20 cellular contexts compared by ENCODE assay signal in genomic region chr17:79946352-79947231, GRCh38.
DNase-seq lines count a peak whose midpoint lies in the region; ATAC-seq, FAIRE-seq and TF ChIP-seq lines count a peak whose summit lies in the region.
"Had no signal": no experiment of that assay in that cellular context is flagged by ENCODE, and none has a peak within 500 bp of the region (broad histone marks: within the 10 kb centered on the region; RNA-seq: fewer than 3 reads in every experiment).

No MANE protein-coding gene starts in this region.

- FAIRE-seq in HepG2 (lab: Jason Lieb, UNC), result no peak
- FAIRE-seq: islet of Langerhans, TTC549 had no signal

- H3K4me2 ChIP-seq in HepG2 (ENCODE audit: low read depth, low read length), result no peak overlapping the region

- H3K36me3 Mint-ChIP-seq in activated naive CD4-positive, alpha-beta T cell treated with anti-CD3 and anti-CD28 coated beads, Interleukin-2, amount 10 ng/mL, durations not matched to agents 7 days and 5 days, result no peaks in the 10 kb centered on the region
- H3K36me3 Mint-ChIP-seq: activated CD4-positive, alpha-beta memory T cell treated with anti-CD3 and anti-CD28 coated beads for 36 hours had no signal

- no peak overlapping the region for H3K4me3 ChIP-seq in WERI-Rb-1 (ENCODE audit: low read depth, low read length)
- H3K4me3 ChIP-seq in HepG2 (replicated peaks in 1 of 3; ENCODE audit: insufficient read depth in 1 of 3, low read depth in 2 of 3, low read length in 3 of 3), result no peak overlapping the region
- no peak overlapping the region for H3K4me3 ChIP-seq in spleen
- H3K4me3 ChIP-seq: cardiac muscle cell had no signal

- no peak for TF ChIP-seq RAD21 in HepG2 (CRISPR knock-in tag; IDR thresholded peaks at IDR 0.05)

- CTCF ChIA-PET in activated naive CD4-positive, alpha-beta T cell treated with anti-CD3 and anti-CD28 coated beads, Interleukin-2, amount 10 ng/mL, durations not matched to agents 7 days and 5 days (lab: Charles Lee), result interaction anchor here (1.5 kb wide), 1 partner anchor 24 kb away, joined by 3 read pairs; no protein-coding TSS in a partner anchor
- CTCF ChIA-PET in HepG2 (lab: Yijun Ruan, JAX; ENCODE audit: low intra/inter-chr PET ratio, low total read pairs), result no interaction called here

- DNase-seq in activated naive CD4-positive, alpha-beta T cell treated with anti-CD3 and anti-CD28 coated beads, Interleukin-2, amount 10 ng/mL, durations not matched to agents 7 days and 5 days, result peak; percentile 13
- no peak for DNase-seq in activated naive CD4-positive, alpha-beta T cell treated with Interleukin-2 at 50 U/mL for 16 hours
- DNase-seq in WERI-Rb-1 (peak; percentile 7), HepG2 (ENCODE audit: low spot score) (no peak), spleen (peak; percentile 56), AG20443 (ENCODE audit: low spot score) (no peak), NCI-H1092 treated with DMSO at 0.1 percent for 48 hours (lab: John Stamatoyannopoulos, UW) (no peak), NK-92 (lab: John Stamatoyannopoulos, UW; ENCODE audit: unreplicated experiment) (no peak)
- DNase-seq: ACHN; activated CD4-positive, alpha-beta memory T cell treated with anti-CD3 and anti-CD28 coated beads for 36 hours; effector CD8-positive, alpha-beta T cell; EL; NCI-H2029 treated with DMSO at 0.1 percent for 48 hours; NCI-H524; occipital lobe; stimulated activated CD4-positive, alpha-beta T cell treated with anti-CD3 and anti-CD28 coated beads, Interleukin-4, amount 100 ng/mL, for 1 hour had no signal

- H3K36me3 ChIP-seq in WERI-Rb-1 (peaks cover 95% of the 10 kb centered on the region), HepG2 (replicated peaks in 1 of 2; ENCODE audit: control insufficient read depth in 1 of 2, insufficient read depth in 2 of 2, low read length in 2 of 2) (peaks cover 28 to 52% of the 10 kb centered on the region in 2 experiments), spleen (peaks cover 0 to 88% (median 7%) of the 10 kb centered on the region in 6 donors)
- H3K36me3 ChIP-seq: cardiac muscle cell had no signal

- peaks cover 10% of the 10 kb centered on the region for H3K4me1 Mint-ChIP-seq in activated naive CD4-positive, alpha-beta T cell treated with anti-CD3 and anti-CD28 coated beads, Interleukin-2, amount 10 ng/mL, durations not matched to agents 7 days and 5 days

- H3K27me3 ChIP-seq in WERI-Rb-1 (ENCODE audit: insufficient read depth, low read depth, severe bottlenecking) (no peaks in the 10 kb centered on the region), HepG2 (ENCODE audit: control insufficient read depth in 1 of 2, insufficient read depth in 2 of 2, low read length in 2 of 2) (no peaks in the 10 kb centered on the region), spleen (replicated peaks in 1 of 7) (peaks cover 0 to 5% (median 0%) of the 10 kb centered on the region in 7 donors)
- H3K27me3 ChIP-seq: cardiac muscle cell had no signal

- TF ChIP-seq EP300 in HepG2 (IDR thresholded peaks at IDR 0.05; ENCODE audit: low read depth in 2 of 2, low read length in 2 of 2), result no peak
- TF ChIP-seq EP300 in HepG2 (CRISPR knock-in tag; IDR thresholded peaks at IDR 0.05; ENCODE audit: borderline replicate concordance), result no peak

- no peaks in the 10 kb centered on the region for H3K79me2 ChIP-seq in HepG2 (ENCODE audit: insufficient read depth, low read length)

- H3K9me3 ChIP-seq in WERI-Rb-1 (ENCODE audit: severe bottlenecking), result no peaks in the 10 kb centered on the region
- no peaks in the 10 kb centered on the region for H3K9me3 ChIP-seq in HepG2 (ENCODE audit: low read length)
- no peaks in the 10 kb centered on the region for H3K9me3 ChIP-seq in spleen

- 98% methylated on average over 16 of the region's 25 CpGs for WGBS in HepG2 (ENCODE audit: low lambda C conversion rate)
- 76 to 93% (median 88%) methylated on average over 9 to 25 of the region's 25 CpGs for WGBS in spleen, 5 donors

- H2AFZ ChIP-seq in HepG2 (ENCODE audit: low read length), result no peak overlapping the region

- H3K27ac ChIP-seq in WERI-Rb-1 (no peak overlapping the region), HepG2 (ENCODE audit: extremely low read length, insufficient read depth, low read length) (no peak overlapping the region), spleen (no peak overlapping the region)
- H3K27ac ChIP-seq: cardiac muscle cell had no signal

- TF ChIP-seq CTCF in WERI-Rb-1 (IDR thresholded peaks at IDR 0.05; ENCODE audit: low read depth, low read length) (no peak), HepG2 (CRISPR knock-in tag; IDR thresholded peaks at IDR 0.05) (no peak), spleen (IDR thresholded peaks at IDR 0.05 in 8 of 11, conservative IDR thresholded peaks at IDR 0.05 in 3 of 11) (no peak)

- peaks cover 13% of the 10 kb centered on the region for H3K27me3 Mint-ChIP-seq in activated naive CD4-positive, alpha-beta T cell treated with anti-CD3 and anti-CD28 coated beads, Interleukin-2, amount 10 ng/mL, durations not matched to agents 7 days and 5 days
- H3K27me3 Mint-ChIP-seq: activated CD4-positive, alpha-beta memory T cell treated with anti-CD3 and anti-CD28 coated beads for 36 hours had no signal

- H3K4me1 ChIP-seq in HepG2 (ENCODE audit: insufficient read depth, low read length), result peaks cover under 1% of the 10 kb centered on the region; the same call in 1 of the 2 replicates
- H3K4me1 ChIP-seq in spleen, result peaks cover 0 to 23% (median 14%) of the 10 kb centered on the region in 6 donors

- H3K9ac ChIP-seq in HepG2 (ENCODE audit: insufficient read depth, low read depth, low read length), result no peak overlapping the region

- H3K4me3 Mint-ChIP-seq in activated naive CD4-positive, alpha-beta T cell treated with anti-CD3 and anti-CD28 coated beads, Interleukin-2, amount 10 ng/mL, durations not matched to agents 7 days and 5 days, result no peak overlapping the region
- H3K4me3 Mint-ChIP-seq: activated CD4-positive, alpha-beta memory T cell treated with anti-CD3 and anti-CD28 coated beads for 36 hours; activated T-helper 1 cell treated with anti-CD3 and anti-CD28 coated beads, Interleukin-12 subunit alpha, Interleukin-12 subunit beta, Interleukin-2, Interleukin-4 antibody, amounts not matched to agents 30 ng/mL and 10 ng/mL and 1 ng/mL, durations not matched to agents 14 hours and 24 hours and 36 hours had no signal

- BruUV-seq in HepG2 (replicated peaks; lab: Mats Ljungman, UMichigan), result no TSS peak

- POLR2A ChIA-PET in HepG2 (lab: Yijun Ruan, JAX), result interaction anchor here (1.0 kb wide), 1 partner anchor 20 kb away, joined by 3 read pairs; no protein-coding TSS in a partner anchor

- TF ChIP-seq POLR2A in HepG2 (IDR thresholded peaks at IDR 0.05; ENCODE audit: insufficient read depth in 1 of 2, low read depth in 2 of 2, low read length in 2 of 2) (no peak), spleen (IDR thresholded peaks at IDR 0.05) (no peak)

- H3K27ac Mint-ChIP-seq in activated naive CD4-positive, alpha-beta T cell treated with anti-CD3 and anti-CD28 coated beads, Interleukin-2, amount 10 ng/mL, durations not matched to agents 7 days and 5 days, result peak overlapping the region; percentile 37
- H3K27ac Mint-ChIP-seq: activated CD4-positive, alpha-beta memory T cell treated with anti-CD3 and anti-CD28 coated beads for 36 hours; activated T-helper 1 cell treated with anti-CD3 and anti-CD28 coated beads, Interleukin-12 subunit alpha, Interleukin-12 subunit beta, Interleukin-2, Interleukin-4 antibody, amounts not matched to agents 30 ng/mL and 10 ng/mL and 1 ng/mL, durations not matched to agents 14 hours and 24 hours and 36 hours had no signal

- H3K9me3 Mint-ChIP-seq in activated naive CD4-positive, alpha-beta T cell treated with anti-CD3 and anti-CD28 coated beads, Interleukin-2, amount 10 ng/mL, durations not matched to agents 7 days and 5 days, result no peaks in the 10 kb centered on the region
- H3K9me3 Mint-ChIP-seq: activated CD4-positive, alpha-beta memory T cell treated with anti-CD3 and anti-CD28 coated beads for 36 hours; activated T-helper 1 cell treated with anti-CD3 and anti-CD28 coated beads, Interleukin-12 subunit alpha, Interleukin-12 subunit beta, Interleukin-2, Interleukin-4 antibody, amounts not matched to agents 30 ng/mL and 10 ng/mL and 1 ng/mL, durations not matched to agents 14 hours and 24 hours and 36 hours had no signal

- H4K20me1 ChIP-seq in HepG2 (ENCODE audit: insufficient read depth, low read length), result no peaks in the 10 kb centered on the region

- intact Hi-C loops in HepG2 (cut with micrococcal nuclease; ENCODE audit: unreplicated experiment) (no loop called here), spleen (cut with DNase I; ENCODE audit: low total_unique reads) (no loop called here)

- ATAC-seq in HepG2, result no peak

- in situ Hi-C loops in HepG2 (cut with HindIII; ENCODE audit: extremely low pct_ligation_motif_present, low pct_unique_long_range_greater_than_20kb), result no loop called here

TF ChIP-seq in HepG2, 621 proteins besides CTCF, POLR2A, EP300 and RAD21:
- TF ChIP-seq, protein P1, sequence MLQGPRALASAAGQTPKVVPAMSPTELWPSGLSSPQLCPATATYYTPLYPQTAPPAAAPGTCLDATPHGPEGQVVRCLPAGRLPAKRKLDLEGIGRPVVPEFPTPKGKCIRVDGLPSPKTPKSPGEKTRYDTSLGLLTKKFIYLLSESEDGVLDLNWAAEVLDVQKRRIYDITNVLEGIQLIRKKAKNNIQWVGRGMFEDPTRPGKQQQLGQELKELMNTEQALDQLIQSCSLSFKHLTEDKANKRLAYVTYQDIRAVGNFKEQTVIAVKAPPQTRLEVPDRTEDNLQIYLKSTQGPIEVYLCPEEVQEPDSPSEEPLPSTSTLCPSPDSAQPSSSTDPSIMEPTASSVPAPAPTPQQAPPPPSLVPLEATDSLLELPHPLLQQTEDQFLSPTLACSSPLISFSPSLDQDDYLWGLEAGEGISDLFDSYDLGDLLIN (CRISPR knock-in tag; IDR thresholded peaks at IDR 0.05; ENCODE audit: borderline replicate concordance), result no peak
- TF ChIP-seq HHEX (CRISPR knock-in tag; IDR thresholded peaks at IDR 0.05) (no peak), MAFG (CRISPR knock-in tag; IDR thresholded peaks at IDR 0.05) (peak; percentile 22; the same call in 1 of the 2 replicates)

Comparison
In these comparisons a context has a peak if more than half of its experiments do, and no peak if none do; other contexts are left out.
1. DNase-seq: peak in activated naive CD4-positive, alpha-beta T cell treated with anti-CD3 and anti-CD28 coated beads, Interleukin-2, amount 10 ng/mL, durations not matched to agents 7 days and 5 days (single experiment), WERI-Rb-1 (single experiment) and spleen (single experiment); none in activated naive CD4-positive, alpha-beta T cell treated with Interleukin-2 at 50 U/mL for 16 hours (single experiment), HepG2 (single experiment), AG20443 (single experiment), NCI-H1092 treated with DMSO at 0.1 percent for 48 hours (single experiment) and NK-92 (single experiment).